In the genomic region with DNA sequence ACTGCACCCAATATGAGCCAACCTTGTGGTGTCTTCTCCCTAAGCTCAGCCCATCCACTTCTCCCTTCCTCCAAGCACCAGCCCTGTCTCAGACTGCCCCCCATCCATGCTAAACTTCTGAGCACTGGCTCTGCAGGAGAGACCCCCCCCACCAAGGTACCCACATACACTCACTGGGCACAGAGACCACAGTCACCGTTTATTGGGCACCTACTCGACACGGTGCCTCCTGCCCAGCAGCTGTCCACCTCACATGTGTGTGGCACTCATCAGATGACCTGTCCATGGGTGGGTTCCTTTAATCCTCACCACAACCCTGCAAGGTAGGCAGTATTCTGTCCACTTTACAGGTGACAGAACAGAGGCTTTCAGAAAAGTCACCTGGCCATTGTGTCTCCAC, we compare ENCODE assay signal across 23 cellular contexts.
"Had no signal": no experiment of that assay in that cellular context is flagged by ENCODE, and none has a peak within 500 bp of the region (broad histone marks: within the 10 kb centered on the region; RNA-seq: fewer than 3 reads in every experiment).

No MANE protein-coding gene starts in this region.

- H3K27ac Mint-ChIP-seq: progenitor cell of endocrine pancreas; stimulated activated effector memory CD8-positive, alpha-beta T cell treated with anti-CD3 and anti-CD28 coated beads, Interleukin-12 subunit alpha, Interleukin-12 subunit beta, amount 100 ng/mL, for 72 hours had no signal

- H3K4me3 Mint-ChIP-seq: naive thymus-derived CD8-positive, alpha-beta T cell; stimulated activated effector memory CD8-positive, alpha-beta T cell treated with anti-CD3 and anti-CD28 coated beads, Interleukin-12 subunit alpha, Interleukin-12 subunit beta, amount 100 ng/mL, for 72 hours had no signal

- H3K9me3 Mint-ChIP-seq: naive thymus-derived CD8-positive, alpha-beta T cell; stimulated activated effector memory CD8-positive, alpha-beta T cell treated with anti-CD3 and anti-CD28 coated beads, Interleukin-12 subunit alpha, Interleukin-12 subunit beta, amount 100 ng/mL, for 72 hours had no signal

- H3K9me3 ChIP-seq: heart left ventricle, ovary, right lobe of liver, suprapubic skin, tibial artery, upper lobe of left lung, vagina had no signal

- FAIRE-seq: endometrium, frontal cortex, keratinocyte had no signal

- H3K4me3 ChIP-seq: dorsolateral prefrontal cortex, heart left ventricle, ovary, right lobe of liver, suprapubic skin, tibial artery, upper lobe of left lung, vagina had no signal

- H3K36me3 ChIP-seq: heart left ventricle, ovary, right lobe of liver, suprapubic skin, tibial artery, upper lobe of left lung, vagina had no signal

- ATAC-seq: esophagus mucosa; heart left ventricle; left ventricle myocardium superior; naive thymus-derived CD8-positive, alpha-beta T cell; right lobe of liver; stimulated activated effector memory CD8-positive, alpha-beta T cell treated with anti-CD3 and anti-CD28 coated beads, Interleukin-12 subunit alpha, Interleukin-12 subunit beta, amount 100 ng/mL, for 72 hours; stimulated activated naive CD8-positive, alpha-beta T cell treated with anti-CD3 and anti-CD28 coated beads, Interleukin-15, Interleukin-2, amounts not matched to agents 100 U/mL and 50 U/mL, for 24 hours had no signal

- DNase-seq: cortex of kidney; effector CD8-positive, alpha-beta T cell; heart left ventricle; hypothalamus; left ventricle myocardium superior; mesendoderm; naive thymus-derived CD8-positive, alpha-beta T cell; stimulated activated CD4-positive, alpha-beta T cell treated with anti-CD3 and anti-CD28 coated beads, Interleukin-4, amount 100 ng/mL, for 1 hour; stimulated activated CD8-positive, alpha-beta memory T cell treated with anti-CD3 and anti-CD28 coated beads, Interleukin-4, amount 100 ng/mL, for 48 hours; stimulated activated naive CD8-positive, alpha-beta T cell treated with anti-CD3 and anti-CD28 coated beads, Interleukin-15, Interleukin-2, amounts not matched to agents 100 U/mL and 50 U/mL, for 24 hours; tibial artery; upper lobe of left lung had no signal

- H3K27ac ChIP-seq: dorsolateral prefrontal cortex, heart left ventricle, ovary, right lobe of liver, suprapubic skin, tibial artery, upper lobe of left lung, vagina had no signal

- H3K27me3 ChIP-seq: dorsolateral prefrontal cortex, heart left ventricle, ovary, right lobe of liver, suprapubic skin, upper lobe of left lung, vagina had no signal

- H3K36me3 Mint-ChIP-seq: naive thymus-derived CD8-positive, alpha-beta T cell; stimulated activated effector memory CD8-positive, alpha-beta T cell treated with anti-CD3 and anti-CD28 coated beads, Interleukin-12 subunit alpha, Interleukin-12 subunit beta, amount 100 ng/mL, for 72 hours had no signal
